In the genomic region with DNA sequence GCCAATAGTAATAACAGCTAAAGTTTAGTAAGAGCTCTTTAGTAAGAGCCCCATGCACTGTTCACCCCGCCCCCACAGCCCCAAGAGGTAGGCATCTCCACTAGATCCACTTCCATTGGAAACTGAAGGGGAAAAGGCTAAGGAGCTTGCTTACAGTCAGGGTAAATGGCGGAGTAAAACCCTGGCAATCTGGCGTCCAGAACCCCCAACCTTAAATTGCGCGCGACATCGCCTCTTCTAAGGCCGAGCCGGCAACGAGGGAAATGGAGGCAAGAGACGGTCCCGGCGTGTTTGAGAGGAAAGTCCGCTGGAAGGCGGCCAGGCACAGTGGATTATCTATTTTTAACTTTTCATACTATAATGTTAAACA, we compare ENCODE assay signal across 8 cellular contexts. TPM values are rescaled to one million over a fixed set of nuclear protein-coding genes. Genes with fewer than 3 reads are reported as not detected.
DNase-seq lines count a peak whose midpoint lies in the region; ATAC-seq, FAIRE-seq and TF ChIP-seq lines count a peak whose summit lies in the region.

No MANE protein-coding gene starts in this region.

- H3K36me3 Mint-ChIP-seq in activated naive CD4-positive, alpha-beta T cell treated with anti-CD3 and anti-CD28 coated beads, Interleukin-2, amount 50 U/mL, for 24 hours: peaks cover 2% of the 10 kb centered on the region

- CTCF ChIA-PET in A549 (lab: Yijun Ruan, JAX): interaction anchor here (1.3 to 2.3 kb wide), 3 partner anchors 16 to 36 kb away, joined by 4 to 11 read pairs (median 7); no protein-coding TSS in a partner anchor

- POLR2A ChIA-PET in A549 (lab: Yijun Ruan, JAX): interaction anchor here (0.6 to 1.0 kb wide), 4 partner anchors 91 to 967 kb away, joined by 3 to 9 read pairs (median 3); partner anchors contain the start of genes CGGBP1 and CHMP2B

- DNase-seq in A549 (ENCODE audit: low read depth in 1 of 2, low spot score in 1 of 2): peak in 1 of 2 experiments; percentile 25
- peak; percentile 56 for DNase-seq in NCI-H2227 (lab: John Stamatoyannopoulos, UW; ENCODE audit: unreplicated experiment)
- DNase-seq in stimulated activated CD4-positive, alpha-beta T cell treated with anti-CD3 and anti-CD28 coated beads, Interleukin-15, amount 100 ng/mL, for 48 hours (ENCODE audit: low read depth in 2 of 2): peak; percentile 16 to 26
- DNase-seq in pons (ENCODE audit: low spot score): no peak

- peak overlapping the region; percentile 96 for H3K27ac Mint-ChIP-seq in activated naive CD4-positive, alpha-beta T cell treated with anti-CD3 and anti-CD28 coated beads, Interleukin-2, amount 50 U/mL, for 24 hours

- H3K4me3 ChIP-seq in A549: peak overlapping the region; percentile 68
- H3K4me3 ChIP-seq in iPS-15b (ENCODE audit: low read depth, low read length): peak overlapping the region; percentile 97

- H3K9me3 Mint-ChIP-seq in activated naive CD4-positive, alpha-beta T cell treated with anti-CD3 and anti-CD28 coated beads, Interleukin-2, amount 50 U/mL, for 24 hours: no peaks in the 10 kb centered on the region

- peak; percentile 36 to 62; a peak in 4 of 6 replicates for ATAC-seq in A549
- ATAC-seq in GM18498 (IDR thresholded peaks at IDR 0.05; ENCODE audit: unreplicated experiment): peak; percentile 21
- peak; percentile 11 for ATAC-seq in HG02884 (IDR thresholded peaks at IDR 0.05; ENCODE audit: unreplicated experiment)

- peak overlapping the region; percentile 77 for H3K4me2 ChIP-seq in A549

- H3K36me3 ChIP-seq in iPS-15b (ENCODE audit: control insufficient read depth, insufficient read depth, low read length): no peaks in the 10 kb centered on the region

- 2% methylated on average over 15 of the region's 15 CpGs for WGBS in A549 (ENCODE audit: missing lambda C conversion rate)

- no peaks in the 10 kb centered on the region for H3K27me3 ChIP-seq in iPS-15b (ENCODE audit: control insufficient read depth, insufficient read depth, low read length)

- H3K4me1 ChIP-seq in A549: peaks cover 14% of the 10 kb centered on the region; the same call in 2 of the 3 replicates
- H3K4me1 ChIP-seq in iPS-15b (ENCODE audit: control insufficient read depth, insufficient read depth, low read length): no peaks in the 10 kb centered on the region

- TF ChIP-seq EP300 in A549 (IDR thresholded peaks at IDR 0.05): no peak

- H3K9ac ChIP-seq in iPS-15b (ENCODE audit: low read depth, low read length): peak overlapping the region; percentile 97

- H3K4me1 Mint-ChIP-seq in activated naive CD4-positive, alpha-beta T cell treated with anti-CD3 and anti-CD28 coated beads, Interleukin-2, amount 50 U/mL, for 24 hours: peaks cover 22% of the 10 kb centered on the region

- H3K27ac ChIP-seq in A549: peak overlapping the region; percentile 91 to 96

- no peak for TF ChIP-seq RAD21 in A549 (conservative IDR thresholded peaks at IDR 0.05 in 1 of 2, IDR thresholded peaks at IDR 0.05 in 1 of 2)

- no peak for TF ChIP-seq POLR2A in A549 (IDR thresholded peaks at IDR 0.05; ENCODE audit: low read length)

- H3K9me3 ChIP-seq in A549: no peaks in the 10 kb centered on the region
- H3K9me3 ChIP-seq in iPS-15b (ENCODE audit: control insufficient read depth, insufficient read depth, low read length): no peaks in the 10 kb centered on the region

- no peak for FAIRE-seq in A549 (lab: Jason Lieb, UNC)

- TF ChIP-seq CTCF in A549 (IDR thresholded peaks at IDR 0.05): no peak

- peak overlapping the region; percentile 97 for H3K4me3 Mint-ChIP-seq in activated naive CD4-positive, alpha-beta T cell treated with anti-CD3 and anti-CD28 coated beads, Interleukin-2, amount 50 U/mL, for 24 hours

- H3K27me3 Mint-ChIP-seq in activated naive CD4-positive, alpha-beta T cell treated with anti-CD3 and anti-CD28 coated beads, Interleukin-2, amount 50 U/mL, for 24 hours: no peaks in the 10 kb centered on the region

TF ChIP-seq in A549, 52 proteins besides CTCF, POLR2A, EP300 and RAD21:
- no peak for TF ChIP-seq E2F6 (IDR thresholded peaks at IDR 0.05; ENCODE audit: borderline replicate concordance, low read depth)
- TF ChIP-seq, protein P1, sequence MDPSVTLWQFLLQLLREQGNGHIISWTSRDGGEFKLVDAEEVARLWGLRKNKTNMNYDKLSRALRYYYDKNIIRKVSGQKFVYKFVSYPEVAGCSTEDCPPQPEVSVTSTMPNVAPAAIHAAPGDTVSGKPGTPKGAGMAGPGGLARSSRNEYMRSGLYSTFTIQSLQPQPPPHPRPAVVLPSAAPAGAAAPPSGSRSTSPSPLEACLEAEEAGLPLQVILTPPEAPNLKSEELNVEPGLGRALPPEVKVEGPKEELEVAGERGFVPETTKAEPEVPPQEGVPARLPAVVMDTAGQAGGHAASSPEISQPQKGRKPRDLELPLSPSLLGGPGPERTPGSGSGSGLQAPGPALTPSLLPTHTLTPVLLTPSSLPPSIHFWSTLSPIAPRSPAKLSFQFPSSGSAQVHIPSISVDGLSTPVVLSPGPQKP (IDR thresholded peaks at IDR 0.05; ENCODE audit: low read depth, low read length): no peak

RNA-seq across cellular contexts. Expression of gene C3orf38, which starts 0.6 kb away (rescaled TPM):
- polyA plus RNA-seq in A549 (2011; rRNA removed): 20.6 and 25.0 TPM in 2 replicates
- 4.5 and 4.6 TPM in 2 replicates for polyA plus RNA-seq in A549 (2012; cell fraction: cytosol; rRNA removed)
- 1.8 and 2.3 TPM in 2 replicates for polyA plus RNA-seq in A549 (2012; cell fraction: nucleus; rRNA removed)
- 16.9 to 18.5 TPM (median 18.2 TPM) in 3 replicates for polyA plus RNA-seq in A549 (2017; fragmentation: RNase III; extraction: RNeasy Plus Mini Kit Qiagen cat#74134 plus additional on column Dnase treatment)
- polyA minus RNA-seq in A549 (2011; rRNA and poly(A)+ RNA removed): 13.7 and 18.3 TPM in 2 replicates
